ENCODE assay signal across 19 cellular contexts in the genomic region with DNA sequence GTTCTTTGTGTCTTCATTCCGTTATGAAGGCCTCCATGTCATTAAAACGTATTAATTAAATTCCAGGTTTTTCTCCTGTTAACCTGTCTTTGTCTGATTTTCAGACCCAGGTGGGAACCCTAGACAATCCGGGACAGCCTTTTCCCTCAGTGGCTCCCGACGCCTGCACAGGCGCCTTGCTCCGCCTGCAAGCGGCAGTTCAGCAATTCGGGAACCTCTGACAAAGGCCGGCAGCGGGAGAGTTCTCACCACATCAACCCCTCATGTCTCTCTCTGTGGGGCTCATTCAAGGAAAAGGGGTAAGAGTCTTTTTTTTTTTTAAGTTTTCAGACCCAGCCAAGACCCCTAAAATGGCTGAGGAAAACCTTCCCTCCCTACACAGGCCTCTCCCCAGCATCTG.
A peak's percentile ranks its signal among the peaks of the same experiment; 100 is the strongest.
DNase-seq lines count a peak whose midpoint lies in the region; ATAC-seq, FAIRE-seq and TF ChIP-seq lines count a peak whose summit lies in the region.
"Had no signal": no experiment of that assay in that cellular context is flagged by ENCODE, and none has a peak within 500 bp of the region (broad histone marks: within the 10 kb centered on the region; RNA-seq: fewer than 3 reads in every experiment).

No MANE protein-coding gene starts in this region.

- H4K91ac ChIP-seq in H1 (replicated peaks; ENCODE audit: insufficient read length, low read length): peak overlapping the region; percentile 48

- CTCF ChIA-PET in H1 (lab: Charles Lee; ENCODE audit: partially characterized antibody) (no interaction called here), T-cell (lab: Charles Lee) (no interaction called here)
- CTCF ChIA-PET in CD4-positive, alpha-beta T cell (lab: Charles Lee): no interaction called here

- peak; percentile 12 for DNase-seq in activated effector memory CD4-positive, alpha-beta T cell treated with anti-CD3 and anti-CD28 coated beads, Interleukin-2, amount 50 U/mL, for 16 hours
- DNase-seq in activated effector memory CD4-positive, alpha-beta T cell treated with Interleukin-2 at 50 U/mL for 16 hours: no peak
- no peak for DNase-seq in H1 (ENCODE audit: low read depth in 1 of 2, low spot score in 2 of 2)
- DNase-seq in sciatic nerve (ENCODE audit: low spot score): peak; percentile 25
- DNase-seq in DMS 273 (lab: John Stamatoyannopoulos, UW; ENCODE audit: unreplicated experiment): no peak
- no peak for DNase-seq in CD4-positive, alpha-beta T cell
- no peak for DNase-seq in T-cell
- DNase-seq: AML-193; Calu3; CD4-positive, alpha-beta memory T cell; GM23248; HCEC 1CT had no signal

- intact Hi-C loops in sciatic nerve (cut with DNase I): no loop called here
- intact Hi-C loops in CD4-positive, alpha-beta T cell (cut with DNase I, micrococcal nuclease): no loop called here

- no peak overlapping the region for H2BK120ac ChIP-seq in H1 (replicated peaks; ENCODE audit: low read depth, low read length)

- H3K56ac ChIP-seq in H1 (replicated peaks; ENCODE audit: insufficient read length, low read depth, low read length): no peak overlapping the region

- no peaks in the 10 kb centered on the region for H3K79me2 ChIP-seq in H1 (ENCODE audit: control insufficient read depth in 1 of 2, insufficient read depth in 2 of 2, low read length in 2 of 2)

- no peak for TF ChIP-seq POLR2A in H1 (IDR thresholded peaks at IDR 0.05; ENCODE audit: control extremely low read depth in 1 of 2, low read depth in 2 of 2, low read length in 2 of 2)

- H3K36me3 ChIP-seq in H1 (ENCODE audit: control insufficient read depth in 2 of 4, insufficient read depth in 4 of 4, low read length in 3 of 4): no peaks in the 10 kb centered on the region

- no peak overlapping the region for H3K4me2 ChIP-seq in H1 (ENCODE audit: insufficient read depth in 1 of 2, low read depth in 2 of 2, low read length in 2 of 2)
- H3K4me2 ChIP-seq: A549 had no signal

- 96% methylated on average over 11 of the region's 11 CpGs; no CpG with 5 or more reads in 1 of the 2 experiments for WGBS in H1 (ENCODE audit: extremely low coverage in 1 of 2, insufficient coverage in 1 of 2, insufficient read length in 1 of 2, insufficient replicate concordance in 2 of 2, low coverage in 1 of 2, low lambda C conversion rate in 2 of 2, missing lambda C conversion rate in 1 of 2), 2 experiments

- H3K9me3 Mint-ChIP-seq in CD4-positive, alpha-beta T cell: no peaks in the 10 kb centered on the region
- H3K9me3 Mint-ChIP-seq in T-cell: peaks cover 0 to 5% (median 0%) of the 10 kb centered on the region in 3 donors

- no peaks in the 10 kb centered on the region for H4K20me1 ChIP-seq in H1 (replicated peaks in 1 of 2; ENCODE audit: control insufficient read depth in 1 of 2, insufficient read depth in 2 of 2, low read length in 2 of 2)

- H2AFZ ChIP-seq in H1 (ENCODE audit: low read length): no peak overlapping the region
- H2AFZ ChIP-seq: GM23248 had no signal

- H2AK5ac ChIP-seq in H1 (ENCODE audit: low read depth, low read length): peak overlapping the region; percentile 9; the same call in 1 of the 2 replicates

- no peaks in the 10 kb centered on the region; a peak in 1 of 4 replicates for H3K9me3 ChIP-seq in H1 (ENCODE audit: insufficient read depth in 2 of 2, low read depth in 1 of 2, low read length in 1 of 2)
- no peaks in the 10 kb centered on the region for H3K9me3 ChIP-seq in CD4-positive, alpha-beta T cell (ENCODE audit: control insufficient read depth, low read length)
- H3K9me3 ChIP-seq: A549 had no signal

- no peak overlapping the region for H3K4me3 ChIP-seq in H1 (ENCODE audit: extremely low read depth in 1 of 4, insufficient read depth in 2 of 4, low read depth in 3 of 4, low read length in 4 of 4)
- H3K4me3 ChIP-seq: A549, GM23248 had no signal

- H3K27ac Mint-ChIP-seq in CD4-positive, alpha-beta T cell: no peak overlapping the region
- H3K27ac Mint-ChIP-seq in T-cell: no peak overlapping the region
- H3K27ac Mint-ChIP-seq: CD4-positive, alpha-beta memory T cell had no signal

- no peak overlapping the region for H4K8ac ChIP-seq in H1 (ENCODE audit: extremely low read depth, insufficient read depth, low read length)

- no peak overlapping the region for H3K14ac ChIP-seq in H1 (ENCODE audit: insufficient read length)

- H2BK20ac ChIP-seq in H1 (ENCODE audit: low read length): no peak overlapping the region; the same call in 1 of the 2 replicates

- no peak overlapping the region for H2BK15ac ChIP-seq in H1 (ENCODE audit: low read length)

- peaks cover 33% of the 10 kb centered on the region for H3K27me3 Mint-ChIP-seq in CD4-positive, alpha-beta T cell
- H3K27me3 Mint-ChIP-seq in T-cell: peaks cover 9 to 15% of the 10 kb centered on the region in 2 donors

- POLR2A ChIA-PET in H1 (lab: Charles Lee; ENCODE audit: partially characterized antibody): no interaction called here
- POLR2A ChIA-PET in CD4-positive, alpha-beta T cell (lab: Charles Lee): no interaction called here
- POLR2A ChIA-PET in T-cell (lab: Charles Lee): no interaction called here

- H4K5ac ChIP-seq in H1 (ENCODE audit: insufficient read length, low read depth, low read length): no peak overlapping the region

- no peaks in the 10 kb centered on the region for H3K4me1 Mint-ChIP-seq in CD4-positive, alpha-beta T cell (ENCODE audit: low read depth)
- H3K4me1 Mint-ChIP-seq in T-cell: no peaks in the 10 kb centered on the region
- H3K4me1 Mint-ChIP-seq: CD4-positive, alpha-beta memory T cell had no signal

- H3K36me3 Mint-ChIP-seq in CD4-positive, alpha-beta T cell (ENCODE audit: low read depth): no peaks in the 10 kb centered on the region
- H3K36me3 Mint-ChIP-seq in T-cell: no peaks in the 10 kb centered on the region
- H3K36me3 Mint-ChIP-seq: CD4-positive, alpha-beta memory T cell had no signal

- no peak for TF ChIP-seq EP300 in H1 (IDR thresholded peaks at IDR 0.05; ENCODE audit: borderline replicate concordance in 1 of 2, low read depth in 2 of 2, low read length in 2 of 2)

- H3K27ac ChIP-seq in H1 (ENCODE audit: low read depth, low read length): no peak overlapping the region
- no peak overlapping the region for H3K27ac ChIP-seq in CD4-positive, alpha-beta T cell (ENCODE audit: low read depth, low read length)
- H3K27ac ChIP-seq: 22Rv1, A549, C4-2B, GM23248, HL-60 had no signal

- H3K23me2 ChIP-seq in H1 (ENCODE audit: low read depth, low read length): no peaks in the 10 kb centered on the region

- H3K27me3 ChIP-seq in H1 (replicated peaks in 1 of 4; ENCODE audit: control insufficient read depth in 3 of 4, extremely low read depth in 1 of 4, insufficient read depth in 3 of 4, low read length in 3 of 4): peaks cover 0 to 8% (median 0%) of the 10 kb centered on the region in 4 experiments; a peak in 2 of 7 replicates
- H3K27me3 ChIP-seq in CD4-positive, alpha-beta T cell (ENCODE audit: control insufficient read depth, insufficient read depth, low read length): peaks cover 6% of the 10 kb centered on the region

- peak overlapping the region; percentile 78; the same call in 1 of the 2 replicates for H2BK12ac ChIP-seq in H1 (ENCODE audit: low read depth, low read length)

- H3K9ac ChIP-seq in H1 (replicated peaks in 1 of 4; ENCODE audit: extremely low read depth in 1 of 4, low read depth in 3 of 4, low read length in 3 of 4): no peak overlapping the region
- H3K9ac ChIP-seq: GM23248 had no signal

- no peaks in the 10 kb centered on the region for H3K79me1 ChIP-seq in H1 (ENCODE audit: low read depth, low read length)

- no peak overlapping the region for H3K23ac ChIP-seq in H1 (ENCODE audit: insufficient read length)

- H3K4ac ChIP-seq in H1 (replicated peaks; ENCODE audit: insufficient read length, low read depth, low read length): no peak overlapping the region

- H3K18ac ChIP-seq in H1 (ENCODE audit: extremely low read depth, low read length): peak overlapping the region; percentile 48; the same call in 1 of the 2 replicates

- TF ChIP-seq RAD21 in H1 (IDR thresholded peaks at IDR 0.05 in 1 of 2, conservative IDR thresholded peaks at IDR 0.05 in 1 of 2; ENCODE audit: low read depth in 2 of 2, low read length in 2 of 2): no peak

- ATAC-seq in sciatic nerve (no peak), T-cell (replicated peaks in 1 of 4) (no peak)
- ATAC-seq in CD4-positive, alpha-beta T cell (ENCODE audit: poor library complexity): no peak
- ATAC-seq: A549 had no signal

- peak overlapping the region; percentile 88; the same call in 1 of the 2 replicates for H2BK5ac ChIP-seq in H1 (ENCODE audit: low read depth, low read length)

- H3K4me1 ChIP-seq in H1 (replicated peaks in 1 of 4; ENCODE audit: control insufficient read depth in 3 of 4, insufficient read depth in 4 of 4, low read length in 3 of 4): peaks cover 7 to 31% (median 15%) of the 10 kb centered on the region in 4 experiments
- H3K4me1 ChIP-seq: A549 had no signal

- no peak for TF ChIP-seq CTCF in H1 (IDR thresholded peaks at IDR 0.05; ENCODE audit: control extremely low read depth in 1 of 3, insufficient read depth in 1 of 3, low read depth in 1 of 3, low read length in 3 of 3)
- TF ChIP-seq CTCF in CD4-positive, alpha-beta T cell (IDR thresholded peaks at IDR 0.05): no peak

- H3K4me3 Mint-ChIP-seq in CD4-positive, alpha-beta T cell: no peak overlapping the region
- no peak overlapping the region for H3K4me3 Mint-ChIP-seq in T-cell
- H3K4me3 Mint-ChIP-seq: CD4-positive, alpha-beta memory T cell had no signal

- no peak for FAIRE-seq in H1 (lab: Jason Lieb, UNC)
- FAIRE-seq: A549, G401.6, GM12891, H54 had no signal

TF ChIP-seq in H1, 55 proteins besides CTCF, POLR2A, EP300 and RAD21 (continues in another document):
- no peak for TF ChIP-seq GABPA (IDR thresholded peaks at IDR 0.05; ENCODE audit: borderline replicate concordance, insufficient read depth, low read length)
- no peak for TF ChIP-seq TCF12 (IDR thresholded peaks at IDR 0.05; ENCODE audit: low read depth, low read length)
- no peak for TF ChIP-seq CBX8 (IDR thresholded peaks at IDR 0.05; ENCODE audit: borderline replicate concordance, low read depth, low read length)
- TF ChIP-seq CHD2 (IDR thresholded peaks at IDR 0.05; ENCODE audit: low read length): no peak
- TF ChIP-seq NRF1 (IDR thresholded peaks at IDR 0.05; ENCODE audit: low read depth, low read length): no peak
- no peak for TF ChIP-seq JUN (IDR thresholded peaks at IDR 0.05; ENCODE audit: low read depth, low read length)
- no peak for TF ChIP-seq KDM4A (IDR thresholded peaks at IDR 0.05; ENCODE audit: low read depth, low read length, severe bottlenecking)
- no peak for TF ChIP-seq BACH1 (IDR thresholded peaks at IDR 0.05; ENCODE audit: low read length)
- TF ChIP-seq ZNF274 (IDR thresholded peaks at IDR 0.05; ENCODE audit: borderline replicate concordance, extremely low read depth, low read length): no peak
- TF ChIP-seq CEBPB (IDR thresholded peaks at IDR 0.05; ENCODE audit: low read depth, low read length): no peak
- TF ChIP-seq MAX (IDR thresholded peaks at IDR 0.05): no peak
- no peak for TF ChIP-seq RFX5 (IDR thresholded peaks at IDR 0.05; ENCODE audit: borderline replicate concordance, low read depth, low read length)
- TF ChIP-seq RBBP5 (IDR thresholded peaks at IDR 0.05; ENCODE audit: borderline replicate concordance, low read depth, low read length): no peak

Comparison
In these comparisons a context has a peak if more than half of its experiments do, and no peak if none do; other contexts are left out.
1. DNase-seq: peak in activated effector memory CD4-positive, alpha-beta T cell treated with anti-CD3 and anti-CD28 coated beads, Interleukin-2, amount 50 U/mL, for 16 hours (single experiment) and sciatic nerve (single experiment); none in activated effector memory CD4-positive, alpha-beta T cell treated with Interleukin-2 at 50 U/mL for 16 hours (single experiment), H1 (0 of 2), DMS 273 (single experiment), CD4-positive, alpha-beta T cell (0 of 10) and T-cell (0 of 34).